Comparison of ENCODE assay signal across 23 cellular contexts in genomic region chr9:123099042-123099441, GRCh38.
DNase-seq lines count a peak whose midpoint lies in the region; ATAC-seq and TF ChIP-seq lines count a peak whose summit lies in the region.
"Had no signal": no experiment of that assay in that cellular context is flagged by ENCODE, and none has a peak within 500 bp of the region (broad histone marks: within the 10 kb centered on the region; RNA-seq: fewer than 3 reads in every experiment).

No MANE protein-coding gene starts in this region.

- BruUV-seq in A673 (replicated peaks; lab: Mats Ljungman, UMichigan): no TSS peak

- H3K27ac ChIP-seq in A673 (ENCODE audit: low read depth, low read length, poor library complexity, severe bottlenecking): peak overlapping the region; percentile 46
- H3K27ac ChIP-seq in SK-N-MC: peak overlapping the region; percentile 59; the same call in 1 of the 2 replicates
- no peak overlapping the region for H3K27ac ChIP-seq in iPS-20b (ENCODE audit: low read length)
- H3K27ac ChIP-seq: gastroesophageal sphincter, upper lobe of right lung had no signal

- no peaks in the 10 kb centered on the region for H3K9me3 ChIP-seq in A673 (ENCODE audit: low read depth, low read length, poor library complexity, severe bottlenecking)
- no peaks in the 10 kb centered on the region for H3K9me3 ChIP-seq in SK-N-MC (ENCODE audit: low read depth, low read length)
- no peaks in the 10 kb centered on the region for H3K9me3 ChIP-seq in iPS-20b (ENCODE audit: insufficient read depth, low read depth, low read length)
- H3K9me3 ChIP-seq: gastroesophageal sphincter, MG63, SK-N-SH, upper lobe of right lung had no signal

- intact Hi-C loops in A673 (cut with micrococcal nuclease; ENCODE audit: unreplicated experiment): no loop called here

- ATAC-seq in omental fat pad (ENCODE audit: low FRiP score): no peak
- ATAC-seq: activated CD4-positive, CD25-positive, alpha-beta regulatory T cell treated with anti-CD3 and anti-CD28 coated beads, Interleukin-2, amount 50 U/mL, for 24 hours; gastroesophageal sphincter; sciatic nerve; upper lobe of right lung had no signal

- H3K27me3 ChIP-seq in A673 (replicated peaks; ENCODE audit: insufficient read depth, low read depth, low read length, poor library complexity): no peaks in the 10 kb centered on the region
- H3K27me3 ChIP-seq in iPS-20b (ENCODE audit: insufficient read depth, low read length): no peaks in the 10 kb centered on the region
- H3K27me3 ChIP-seq: gastroesophageal sphincter, MG63, upper lobe of right lung had no signal

- in situ Hi-C loops in ACHN (cut with HindIII; ENCODE audit: low pct_ligation_motif_present, low pct_unique_long_range_greater_than_20kb, low sequenced_read_pairs): no loop called here

- TF ChIP-seq CTCF in A673 (conservative IDR thresholded peaks at IDR 0.05; ENCODE audit: low read depth, low read length) (no peak), omental fat pad (IDR thresholded peaks at IDR 0.05) (no peak), GM20000 (IDR thresholded peaks at IDR 0.05; ENCODE audit: extremely low read depth, missing control alignments) (no peak)

- DNase-seq in A673 (ENCODE audit: low spot score) (no peak), SK-N-MC (ENCODE audit: low read depth, low spot score) (no peak), occipital lobe (lab: John Stamatoyannopoulos, UW) (peak; percentile 44), omental fat pad (ENCODE audit: low spot score) (no peak), ACHN (no peak), GM20000 (ENCODE audit: low spot score) (no peak), kidney tubule cell (ENCODE audit: low spot score) (no peak)
- DNase-seq: activated CD4-positive, alpha-beta T cell treated with anti-CD3 and anti-CD28 coated beads, Interleukin-2, amount 50 U/mL, for 48 hours; activated CD8-positive, alpha-beta memory T cell treated with anti-CD3 and anti-CD28 coated beads, Interleukin-2, amount 50 U/mL, for 4 hours; activated naive CD4-positive, alpha-beta T cell treated with anti-CD3 and anti-CD28 coated beads, Interleukin-2, amount 50 U/mL, for 16 hours; immature natural killer cell; KG1; mesenchymal stem cell; MG63; NCI-H1930; NCI-H524; SK-N-SH; stimulated activated CD8-positive, alpha-beta memory T cell treated with anti-CD3 and anti-CD28 coated beads, Interleukin-4, amount 100 ng/mL, for 48 hours; upper lobe of right lung had no signal

- POLR2A ChIA-PET in A673 (lab: Charles Lee; ENCODE audit: low non-redundant PET): no interaction called here

- peaks cover 31% of the 10 kb centered on the region for H3K4me1 ChIP-seq in A673 (ENCODE audit: insufficient read depth, low read length, poor library complexity, severe bottlenecking)
- peaks cover 32% of the 10 kb centered on the region for H3K4me1 ChIP-seq in iPS-20b (ENCODE audit: insufficient read depth, low read length)
- H3K4me1 ChIP-seq: upper lobe of right lung had no signal

- CTCF ChIA-PET in A673 (lab: Charles Lee): no interaction called here

- H3K4me3 ChIP-seq in A673 (ENCODE audit: low read depth, low read length, poor library complexity, severe bottlenecking) (no peak overlapping the region), SK-N-MC (no peak overlapping the region), iPS-20b (ENCODE audit: low read length) (no peak overlapping the region)
- H3K4me3 ChIP-seq: gastroesophageal sphincter, MG63, upper lobe of right lung had no signal

- H3K36me3 ChIP-seq in A673 (ENCODE audit: insufficient read depth, low read length, poor library complexity, severe bottlenecking) (peaks cover 56% of the 10 kb centered on the region), SK-N-MC (ENCODE audit: insufficient read depth, low read length) (peaks cover 85% of the 10 kb centered on the region), iPS-20b (ENCODE audit: insufficient read depth, low read depth, low read length) (peaks cover 91% of the 10 kb centered on the region)

- H3K9ac ChIP-seq in SK-N-MC (ENCODE audit: insufficient read length) (no peak overlapping the region), iPS-20b (ENCODE audit: low read depth, low read length) (peak overlapping the region; percentile 12; the same call in 1 of the 2 replicates)
- H3K9ac ChIP-seq: SK-N-SH had no signal
